ENCODE assay signal across 22 cellular contexts in genomic region chr1:30738670-30739559, GRCh38. TPM values are rescaled to one million over a fixed set of nuclear protein-coding genes. Genes with fewer than 3 reads are reported as not detected.
DNase-seq lines count a peak whose midpoint lies in the region; ATAC-seq and TF ChIP-seq lines count a peak whose summit lies in the region.
"Had no signal": no experiment of that assay in that cellular context is flagged by ENCODE, and none has a peak within 500 bp of the region (broad histone marks: within the 10 kb centered on the region; RNA-seq: fewer than 3 reads in every experiment).

No MANE protein-coding gene starts in this region.

- peak overlapping the region; percentile 89 for H3K27ac Mint-ChIP-seq in stimulated activated naive CD8-positive, alpha-beta T cell treated with anti-CD3 and anti-CD28 coated beads, Interleukin-15, Interleukin-2, amounts not matched to agents 100 ng/mL and 50 ng/mL, for 24 hours
- peak overlapping the region; percentile 80 for H3K27ac Mint-ChIP-seq in activated T-helper 1 cell treated with anti-CD3 and anti-CD28 coated beads, Interleukin-12 subunit alpha, Interleukin-12 subunit beta, Interleukin-2, Interleukin-4 antibody, amounts not matched to agents 30 ng/mL and 10 ng/mL and 1 ng/mL, durations not matched to agents 14 hours and 24 hours and 36 hours
- peak overlapping the region; percentile 79 to 92 for H3K27ac Mint-ChIP-seq in stimulated activated naive CD8-positive, alpha-beta T cell treated with anti-CD3 and anti-CD28 coated beads, Interleukin-15, amount 100 ng/mL, for 72 hours

- H3K4me3 ChIP-seq in hepatocyte, result no peak overlapping the region
- H3K4me3 ChIP-seq: ascending aorta, left lung, mucosa of descending colon, thyroid gland had no signal

- no peaks in the 10 kb centered on the region for H3K27me3 Mint-ChIP-seq in stimulated activated naive CD8-positive, alpha-beta T cell treated with anti-CD3 and anti-CD28 coated beads, Interleukin-15, Interleukin-2, amounts not matched to agents 100 ng/mL and 50 ng/mL, for 24 hours
- no peaks in the 10 kb centered on the region for H3K27me3 Mint-ChIP-seq in activated T-helper 1 cell treated with anti-CD3 and anti-CD28 coated beads, Interleukin-12 subunit alpha, Interleukin-12 subunit beta, Interleukin-2, Interleukin-4 antibody, amounts not matched to agents 30 ng/mL and 10 ng/mL and 1 ng/mL, durations not matched to agents 14 hours and 24 hours and 36 hours (ENCODE audit: insufficient read depth)
- no peaks in the 10 kb centered on the region for H3K27me3 Mint-ChIP-seq in stimulated activated naive CD8-positive, alpha-beta T cell treated with anti-CD3 and anti-CD28 coated beads, Interleukin-15, amount 100 ng/mL, for 72 hours

- no peak overlapping the region for H3K4me2 ChIP-seq in hepatocyte

- no peaks in the 10 kb centered on the region for H3K9me3 ChIP-seq in hepatocyte (ENCODE audit: low read depth)
- H3K9me3 ChIP-seq: ascending aorta, left lung, mucosa of descending colon, thyroid gland had no signal

- no peaks in the 10 kb centered on the region for H3K9me3 Mint-ChIP-seq in stimulated activated naive CD8-positive, alpha-beta T cell treated with anti-CD3 and anti-CD28 coated beads, Interleukin-15, Interleukin-2, amounts not matched to agents 100 ng/mL and 50 ng/mL, for 24 hours
- peaks cover 3% of the 10 kb centered on the region for H3K9me3 Mint-ChIP-seq in activated T-helper 1 cell treated with anti-CD3 and anti-CD28 coated beads, Interleukin-12 subunit alpha, Interleukin-12 subunit beta, Interleukin-2, Interleukin-4 antibody, amounts not matched to agents 30 ng/mL and 10 ng/mL and 1 ng/mL, durations not matched to agents 14 hours and 24 hours and 36 hours
- H3K9me3 Mint-ChIP-seq in stimulated activated naive CD8-positive, alpha-beta T cell treated with anti-CD3 and anti-CD28 coated beads, Interleukin-15, amount 100 ng/mL, for 72 hours, result no peaks in the 10 kb centered on the region

- peaks cover 74% of the 10 kb centered on the region for H3K4me1 Mint-ChIP-seq in stimulated activated naive CD8-positive, alpha-beta T cell treated with anti-CD3 and anti-CD28 coated beads, Interleukin-15, Interleukin-2, amounts not matched to agents 100 ng/mL and 50 ng/mL, for 24 hours (ENCODE audit: low read depth)
- peaks cover 61% of the 10 kb centered on the region for H3K4me1 Mint-ChIP-seq in activated T-helper 1 cell treated with anti-CD3 and anti-CD28 coated beads, Interleukin-12 subunit alpha, Interleukin-12 subunit beta, Interleukin-2, Interleukin-4 antibody, amounts not matched to agents 30 ng/mL and 10 ng/mL and 1 ng/mL, durations not matched to agents 14 hours and 24 hours and 36 hours (ENCODE audit: low read depth)
- peaks cover 81% of the 10 kb centered on the region for H3K4me1 Mint-ChIP-seq in stimulated activated naive CD8-positive, alpha-beta T cell treated with anti-CD3 and anti-CD28 coated beads, Interleukin-15, amount 100 ng/mL, for 72 hours

- 92% methylated on average over 10 of the region's 10 CpGs for WGBS in hepatocyte (ENCODE audit: low lambda C conversion rate, missing lambda C conversion rate)

- H2AFZ ChIP-seq in hepatocyte, result no peak overlapping the region
- H2AFZ ChIP-seq: parathyroid adenoma had no signal

- TF ChIP-seq CTCF in hepatocyte (IDR thresholded peaks at IDR 0.05; ENCODE audit: poor library complexity), result no peak

- H3K4me3 Mint-ChIP-seq in stimulated activated naive CD8-positive, alpha-beta T cell treated with anti-CD3 and anti-CD28 coated beads, Interleukin-15, Interleukin-2, amounts not matched to agents 100 ng/mL and 50 ng/mL, for 24 hours, result no peak overlapping the region
- H3K4me3 Mint-ChIP-seq in activated T-helper 1 cell treated with anti-CD3 and anti-CD28 coated beads, Interleukin-12 subunit alpha, Interleukin-12 subunit beta, Interleukin-2, Interleukin-4 antibody, amounts not matched to agents 30 ng/mL and 10 ng/mL and 1 ng/mL, durations not matched to agents 14 hours and 24 hours and 36 hours, result no peak overlapping the region
- no peak overlapping the region for H3K4me3 Mint-ChIP-seq in stimulated activated naive CD8-positive, alpha-beta T cell treated with anti-CD3 and anti-CD28 coated beads, Interleukin-15, amount 100 ng/mL, for 72 hours

- in situ Hi-C loops in G401 (cut with HindIII; ENCODE audit: low sequenced_read_pairs), result no loop called here

- H3K36me3 ChIP-seq in hepatocyte (replicated peaks; ENCODE audit: insufficient read depth, low read depth), result no peaks in the 10 kb centered on the region
- H3K36me3 ChIP-seq: thyroid gland had no signal

- H3K9me2 ChIP-seq in hepatocyte (replicated peaks; ENCODE audit: insufficient read depth), result no peaks in the 10 kb centered on the region

- H3K36me3 Mint-ChIP-seq in stimulated activated naive CD8-positive, alpha-beta T cell treated with anti-CD3 and anti-CD28 coated beads, Interleukin-15, Interleukin-2, amounts not matched to agents 100 ng/mL and 50 ng/mL, for 24 hours (ENCODE audit: low read depth), result peaks cover 91% of the 10 kb centered on the region
- H3K36me3 Mint-ChIP-seq in activated T-helper 1 cell treated with anti-CD3 and anti-CD28 coated beads, Interleukin-12 subunit alpha, Interleukin-12 subunit beta, Interleukin-2, Interleukin-4 antibody, amounts not matched to agents 30 ng/mL and 10 ng/mL and 1 ng/mL, durations not matched to agents 14 hours and 24 hours and 36 hours (ENCODE audit: low read depth), result peaks cover 75% of the 10 kb centered on the region

- no peaks in the 10 kb centered on the region for H3K79me2 ChIP-seq in hepatocyte
- H3K79me2 ChIP-seq: parathyroid adenoma had no signal

- H3K4me1 ChIP-seq in hepatocyte (ENCODE audit: insufficient read depth), result no peaks in the 10 kb centered on the region
- H3K4me1 ChIP-seq: ascending aorta, parathyroid adenoma had no signal

- no peaks in the 10 kb centered on the region for H3K27me3 ChIP-seq in hepatocyte
- H3K27me3 ChIP-seq: ascending aorta, left lung, thyroid gland had no signal

- ATAC-seq in stimulated activated naive CD8-positive, alpha-beta T cell treated with anti-CD3 and anti-CD28 coated beads, Interleukin-15, Interleukin-2, amounts not matched to agents 100 U/mL and 50 U/mL, for 24 hours, result no peak
- ATAC-seq in stimulated activated naive CD8-positive, alpha-beta T cell treated with anti-CD3 and anti-CD28 coated beads, Interleukin-15, amount 100 ng/mL, for 72 hours, result no peak
- no peak for ATAC-seq in HG03432 (IDR thresholded peaks at IDR 0.05; ENCODE audit: unreplicated experiment)
- ATAC-seq: left lung, mucosa of descending colon, PC-3 had no signal

- no peaks in the 10 kb centered on the region for H4K20me1 ChIP-seq in hepatocyte (ENCODE audit: insufficient read depth, poor library complexity, severe bottlenecking)

- no peak for DNase-seq in stimulated activated naive CD8-positive, alpha-beta T cell treated with anti-CD3 and anti-CD28 coated beads, Interleukin-15, Interleukin-2, amounts not matched to agents 100 U/mL and 50 U/mL, for 24 hours
- no peak for DNase-seq in activated T-helper 1 cell treated with anti-CD3 and anti-CD28 coated beads, Interleukin-12 subunit alpha, Interleukin-12 subunit beta, Interleukin-2, Interleukin-4 antibody, amounts not matched to agents 30 ng/mL and 10 ng/mL and 1 ng/mL, durations not matched to agents 14 hours and 24 hours and 36 hours (ENCODE audit: low spot score)
- DNase-seq in hepatocyte (ENCODE audit: low spot score) (no peak), G401 (ENCODE audit: low spot score) (no peak), posterior vena cava (ENCODE audit: low spot score) (no peak)
- no peak for DNase-seq in stimulated activated naive CD8-positive, alpha-beta T cell treated with anti-CD3 and anti-CD28 coated beads, Interleukin-15, amount 100 ng/mL, for 72 hours
- DNase-seq: foreskin melanocyte; KBM-7; left lung; NCI-H1048; NCI-H748 treated with DMSO at 0.1 percent for 48 hours; PC-3; stimulated activated CD4-positive, alpha-beta T cell treated with anti-CD3 and anti-CD28 coated beads, Interleukin-4, amount 100 ng/mL, for 4 hours; stimulated activated CD8-positive, alpha-beta memory T cell treated with anti-CD3 and anti-CD28 coated beads, Interleukin-4, amount 100 ng/mL, for 48 hours; T-helper 9 cell; thyroid gland had no signal

- peak overlapping the region; percentile 13 for H3K27ac ChIP-seq in hepatocyte
- H3K27ac ChIP-seq: ascending aorta, HL-60, left lung, parathyroid adenoma, thyroid gland had no signal

- intact Hi-C loops in activated T-helper 1 cell treated with anti-CD3 and anti-CD28 coated beads, Interleukin-12 subunit alpha, Interleukin-12 subunit beta, Interleukin-2, Interleukin-4 antibody, amounts not matched to agents 30 ng/mL and 10 ng/mL and 1 ng/mL, durations not matched to agents 14 hours and 24 hours and 36 hours (cut with micrococcal nuclease), result no loop called here
- intact Hi-C loops in posterior vena cava (cut with DNase I), result loop anchor here in 1 of 2 donors (5.0 kb wide), 1 partner anchor 33 kb away; no protein-coding TSS in a partner anchor

RNA-seq across cellular contexts. Expression of gene MATN1, which starts 15.5 kb away (rescaled TPM):
- total RNA-seq in activated T-helper 1 cell treated with anti-CD3 and anti-CD28 coated beads, Interleukin-12 subunit alpha, Interleukin-12 subunit beta, Interleukin-2, Interleukin-4 antibody, amounts not matched to agents 30 ng/mL and 10 ng/mL and 1 ng/mL, durations not matched to agents 14 hours and 24 hours and 36 hours, result 0.42 and 0.70 TPM in 2 replicates
- total RNA-seq in hepatocyte (0.47 and 2.0 TPM in 2 replicates), posterior vena cava (not detected)
- 3.4 and 3.7 TPM in 2 replicates for polyA plus RNA-seq in hepatocyte
- 1.2 TPM in 1 of 2 replicates, not detected in the other for total RNA-seq in G401 (2014; rRNA removed; shearing (Covaris generic))
- total RNA-seq: PC-3 had no signal

RNA-seq across cellular contexts. Expression of gene LAPTM5, which starts 18.7 kb away (rescaled TPM):
- total RNA-seq in activated T-helper 1 cell treated with anti-CD3 and anti-CD28 coated beads, Interleukin-12 subunit alpha, Interleukin-12 subunit beta, Interleukin-2, Interleukin-4 antibody, amounts not matched to agents 30 ng/mL and 10 ng/mL and 1 ng/mL, durations not matched to agents 14 hours and 24 hours and 36 hours, result 199 and 214 TPM in 2 replicates
- 3.2 and 5.1 TPM in 2 replicates for total RNA-seq in hepatocyte
- polyA plus RNA-seq in hepatocyte, result 2.6 and 5.4 TPM in 2 replicates
- 0.18 TPM in 1 of 2 replicates, not detected in the other for total RNA-seq in G401 (2014; rRNA removed; shearing (Covaris generic))
- total RNA-seq in posterior vena cava, result 100 to 1,000 TPM in 1 of 2 donors, 10 to 100 TPM in 1; 80.1 to 120 TPM
- total RNA-seq: PC-3 had no signal

Comparison
In these comparisons a context has a peak if more than half of its experiments do, and no peak if none do; other contexts are left out.
1. RNA of gene LAPTM5, which starts 18.7 kb away (total RNA-seq): 199 to 214 TPM in activated T-helper 1 cell treated with anti-CD3 and anti-CD28 coated beads, Interleukin-12 subunit alpha, Interleukin-12 subunit beta, Interleukin-2, Interleukin-4 antibody, amounts not matched to agents 30 ng/mL and 10 ng/mL and 1 ng/mL, durations not matched to agents 14 hours and 24 hours and 36 hours and 80.1 to 120 TPM in posterior vena cava; 3.2 to 5.1 TPM in hepatocyte and 0.18 TPM in G401; every median in the first group is over 10 times any median in the second.
2. Peak in every context shown above with its lines, with median percentiles within 50 percentile points of each other: H3K27ac Mint-ChIP-seq.